ENCODE assay signal across 1 cellular context in genomic region chr4:1380368-1381151, GRCh38.
TF ChIP-seq lines count a peak whose summit lies in the region.

No MANE protein-coding gene starts in this region.

TF ChIP-seq in WTC11, 78 proteins besides CTCF, POLR2A, EP300 and RAD21 (continued from another document):
- TF ChIP-seq NFATC4 (CRISPR knock-in tag; IDR thresholded peaks at IDR 0.05): no peak
- no peak for TF ChIP-seq NFYB (CRISPR knock-in tag; conservative IDR thresholded peaks at IDR 0.05; ENCODE audit: low read depth)
- no peak for TF ChIP-seq NFE2L1 (CRISPR knock-in tag; IDR thresholded peaks at IDR 0.05)
- TF ChIP-seq, protein P1, sequence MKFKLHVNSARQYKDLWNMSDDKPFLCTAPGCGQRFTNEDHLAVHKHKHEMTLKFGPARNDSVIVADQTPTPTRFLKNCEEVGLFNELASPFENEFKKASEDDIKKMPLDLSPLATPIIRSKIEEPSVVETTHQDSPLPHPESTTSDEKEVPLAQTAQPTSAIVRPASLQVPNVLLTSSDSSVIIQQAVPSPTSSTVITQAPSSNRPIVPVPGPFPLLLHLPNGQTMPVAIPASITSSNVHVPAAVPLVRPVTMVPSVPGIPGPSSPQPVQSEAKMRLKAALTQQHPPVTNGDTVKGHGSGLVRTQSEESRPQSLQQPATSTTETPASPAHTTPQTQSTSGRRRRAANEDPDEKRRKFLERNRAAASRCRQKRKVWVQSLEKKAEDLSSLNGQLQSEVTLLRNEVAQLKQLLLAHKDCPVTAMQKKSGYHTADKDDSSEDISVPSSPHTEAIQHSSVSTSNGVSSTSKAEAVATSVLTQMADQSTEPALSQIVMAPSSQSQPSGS (CRISPR knock-in tag; IDR thresholded peaks at IDR 0.05; ENCODE audit: borderline replicate concordance, low read depth): no peak
- TF ChIP-seq TCF7 (CRISPR knock-in tag; IDR thresholded peaks at IDR 0.05; ENCODE audit: low read depth): no peak
- TF ChIP-seq ZBTB43 (CRISPR knock-in tag; IDR thresholded peaks at IDR 0.05): no peak
- TF ChIP-seq STAT6 (CRISPR knock-in tag; conservative IDR thresholded peaks at IDR 0.05; ENCODE audit: low read depth): no peak
- no peak for TF ChIP-seq ATF1 (CRISPR knock-in tag; IDR thresholded peaks at IDR 0.05)
- TF ChIP-seq ZNF416 (CRISPR knock-in tag; IDR thresholded peaks at IDR 0.05): no peak
- no peak for TF ChIP-seq ZNF671 (CRISPR knock-in tag; IDR thresholded peaks at IDR 0.05)
- TF ChIP-seq GTF2I (CRISPR knock-in tag; conservative IDR thresholded peaks at IDR 0.05): no peak
- no peak for TF ChIP-seq NR3C1 (CRISPR knock-in tag; conservative IDR thresholded peaks at IDR 0.05; ENCODE audit: low read depth)
- no peak for TF ChIP-seq ZBTB21 (CRISPR knock-in tag; IDR thresholded peaks at IDR 0.05; ENCODE audit: borderline replicate concordance)
- no peak for TF ChIP-seq NR1H2 (CRISPR knock-in tag; IDR thresholded peaks at IDR 0.05)
- no peak for TF ChIP-seq TP53 (CRISPR knock-in tag; IDR thresholded peaks at IDR 0.05)
